Comparison of ENCODE assay signal across 14 cellular contexts in the genomic region with DNA sequence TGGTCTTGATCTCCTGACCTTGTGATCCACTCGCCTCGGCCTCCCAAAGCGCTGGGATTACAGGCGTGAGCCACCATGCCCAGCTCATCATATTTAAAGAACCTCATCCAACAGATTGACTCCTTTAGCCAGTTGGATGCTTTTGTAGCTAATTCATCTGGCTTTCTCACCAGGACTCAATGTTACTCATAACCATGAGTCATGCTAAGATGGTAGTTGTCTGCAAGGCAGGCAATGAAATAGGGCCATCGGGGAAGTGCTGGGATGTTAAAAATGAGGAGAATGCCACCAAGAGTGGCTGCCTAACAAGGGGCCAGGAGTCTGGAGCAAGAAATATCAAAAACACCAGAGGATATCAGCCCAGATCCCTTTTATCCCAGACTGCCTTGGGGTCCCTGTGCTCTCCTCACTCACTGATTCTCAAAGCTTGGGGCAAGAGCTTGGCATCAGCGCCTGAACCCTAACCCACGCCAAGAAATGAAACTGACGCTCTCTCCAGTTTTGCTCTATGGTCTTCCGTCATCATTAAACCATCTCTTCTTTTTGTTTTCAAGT. TPM values are rescaled to one million over a fixed set of nuclear protein-coding genes. Genes with fewer than 3 reads are reported as not detected.
A peak's percentile ranks its signal among the peaks of the same experiment; 100 is the strongest.
DNase-seq lines count a peak whose midpoint lies in the region; ATAC-seq and TF ChIP-seq lines count a peak whose summit lies in the region.
"Had no signal": no experiment of that assay in that cellular context is flagged by ENCODE, and none has a peak within 500 bp of the region (broad histone marks: within the 10 kb centered on the region; RNA-seq: fewer than 3 reads in every experiment).

No MANE protein-coding gene starts in this region.

- no peak for TF ChIP-seq POLR2A in HCT116 (IDR thresholded peaks at IDR 0.05; ENCODE audit: borderline replicate concordance, extremely low read depth, insufficient read depth, insufficient read length)

- peaks cover 0 to 13% of the 10 kb centered on the region in 2 experiments; a peak in 2 of 4 replicates for H3K4me1 ChIP-seq in HCT116 (ENCODE audit: control insufficient read depth in 1 of 2, insufficient read depth in 2 of 2, low read length in 2 of 2)
- H3K4me1 ChIP-seq: adrenal gland had no signal

- RAD21 ChIA-PET in HCT116 (lab: Charles Lee; ENCODE audit: low non-redundant PET in 1 of 2, low total read pairs in 2 of 2, uncharacterized antibody in 2 of 2, unreplicated experiment in 2 of 2), result no interaction called here

- ATAC-seq in HCT116 (peak; percentile 60), HG03520 (IDR thresholded peaks at IDR 0.05; ENCODE audit: unreplicated experiment) (no peak)
- ATAC-seq: mucosa of descending colon had no signal

- BruUV-seq in HCT116 (replicated peaks; lab: Mats Ljungman, UMichigan), result no TSS peak

- TF ChIP-seq RAD21 in HCT116 (IDR thresholded peaks at IDR 0.05; ENCODE audit: low read depth), result no peak

- no peaks in the 10 kb centered on the region for H3K36me3 ChIP-seq in HCT116 (ENCODE audit: control insufficient read depth in 1 of 2, insufficient read depth in 2 of 2, low read length in 2 of 2)
- H3K36me3 ChIP-seq: adrenal gland had no signal

- TF ChIP-seq CTCF in 22Rv1 (IDR thresholded peaks at IDR 0.05) (no peak), HCT116 (IDR thresholded peaks at IDR 0.05 in 2 of 3, conservative IDR thresholded peaks at IDR 0.05 in 1 of 3; ENCODE audit: borderline replicate concordance in 1 of 3, insufficient read depth in 1 of 3, low read depth in 2 of 3, low read length in 2 of 3) (no peak), fibroblast of villous mesenchyme (IDR thresholded peaks at IDR 0.05; ENCODE audit: insufficient read depth, low read depth, low read length) (no peak), coronary artery (IDR thresholded peaks at IDR 0.05) (no peak)

- H3K9me3 ChIP-seq in HCT116 (ENCODE audit: control insufficient read depth in 1 of 2, insufficient read depth in 1 of 2, low read depth in 1 of 2, low read length in 2 of 2), result no peaks in the 10 kb centered on the region
- H3K9me3 ChIP-seq: adrenal gland, mucosa of descending colon had no signal

- DNase-seq in HCT116 (ENCODE audit: low read depth, low spot score), result no peak
- peak; percentile 35 to 41 for DNase-seq in SW 1271 (lab: John Stamatoyannopoulos, UW)
- peak; percentile 17 for DNase-seq in fibroblast of villous mesenchyme (ENCODE audit: low read depth)
- no peak for DNase-seq in NCI-H146 (lab: John Stamatoyannopoulos, UW)
- DNase-seq in coronary artery (ENCODE audit: low spot score), result no peak
- DNase-seq in activated naive CD4-positive, alpha-beta T cell treated with anti-CD3 and anti-CD28 coated beads, Interleukin-2, amount 50 U/mL, for 16 hours, result no peak
- DNase-seq: adrenal gland; DMS79; effector CD4-positive, alpha-beta T cell; mucosa of descending colon; NCI-H524 treated with DMSO at 0.1 percent for 48 hours; SHP77 had no signal

- H2AFZ ChIP-seq in HCT116 (ENCODE audit: low read depth, low read length, poor library complexity, severe bottlenecking), result peak overlapping the region; percentile 36

- POLR2A ChIA-PET in HCT116 (lab: Charles Lee), result interaction anchor here (0.7 kb wide), 1 partner anchor 105 kb away, joined by 3 read pairs; the partner anchor contains the start of gene U2SURP

- H3K27me3 ChIP-seq in HCT116 (ENCODE audit: insufficient read depth, low read length), result no peaks in the 10 kb centered on the region
- H3K27me3 ChIP-seq: adrenal gland had no signal

- H4K20me1 ChIP-seq in HCT116 (ENCODE audit: insufficient read depth), result no peaks in the 10 kb centered on the region

- H3K27ac ChIP-seq in 22Rv1 (peak overlapping the region; percentile 24), HCT116 (ENCODE audit: low read depth, low read length) (no peak overlapping the region), coronary artery (peak overlapping the region in 1 of 2 donors; percentile 55)
- H3K27ac ChIP-seq: adrenal gland had no signal

- CTCF ChIA-PET in HCT116 (lab: Charles Lee), result interaction anchor here (2.0 kb wide), 1 partner anchor 68 kb away, joined by 7 read pairs; no protein-coding TSS in a partner anchor

- intact Hi-C loops in HCT116 (cut with micrococcal nuclease), result no loop called here

- H3K9ac ChIP-seq in HCT116 (ENCODE audit: low read length), result no peak overlapping the region

- H3K4me3 ChIP-seq in HCT116 (replicated peaks in 1 of 2; ENCODE audit: low read depth in 1 of 2, low read length in 2 of 2) (no peak overlapping the region), fibroblast of villous mesenchyme (ENCODE audit: low read depth, low read length) (no peak overlapping the region), coronary artery (no peak overlapping the region)
- H3K4me3 ChIP-seq: adrenal gland, mucosa of descending colon had no signal

- H3K79me2 ChIP-seq in HCT116 (ENCODE audit: insufficient read depth, low read length), result no peaks in the 10 kb centered on the region

- H3K9me2 ChIP-seq in HCT116 (ENCODE audit: insufficient read depth), result no peaks in the 10 kb centered on the region

- H3K4me2 ChIP-seq in HCT116 (ENCODE audit: low read length), result peak overlapping the region; percentile 37; the same call in 1 of the 2 replicates

TF ChIP-seq in HCT116, 20 proteins besides CTCF, POLR2A, EP300 and RAD21:
- no peak for TF ChIP-seq ATF3 (IDR thresholded peaks at IDR 0.05)
- TF ChIP-seq POLR2AphosphoS5 (IDR thresholded peaks at IDR 0.05; ENCODE audit: low read depth, low read length), result no peak
- TF ChIP-seq SIN3A (IDR thresholded peaks at IDR 0.05; ENCODE audit: low read depth), result no peak
- TF ChIP-seq JUND (IDR thresholded peaks at IDR 0.05), result peak; percentile 47; the same call in 1 of the 2 replicates
- TF ChIP-seq CBX3 (IDR thresholded peaks at IDR 0.05; ENCODE audit: low read depth), result no peak
- no peak for TF ChIP-seq ELF1 (IDR thresholded peaks at IDR 0.05; ENCODE audit: borderline replicate concordance, low read depth)
- peak; percentile 70; the same call in 1 of the 2 replicates for TF ChIP-seq FOSL1 (IDR thresholded peaks at IDR 0.05; ENCODE audit: low read depth)
- TF ChIP-seq, protein P1, sequence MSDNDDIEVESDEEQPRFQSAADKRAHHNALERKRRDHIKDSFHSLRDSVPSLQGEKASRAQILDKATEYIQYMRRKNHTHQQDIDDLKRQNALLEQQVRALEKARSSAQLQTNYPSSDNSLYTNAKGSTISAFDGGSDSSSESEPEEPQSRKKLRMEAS (IDR thresholded peaks at IDR 0.05), result no peak
- no peak for TF ChIP-seq ZBTB33 (IDR thresholded peaks at IDR 0.05; ENCODE audit: extremely low read depth, insufficient replicate concordance, low read length)
- TF ChIP-seq TCF7L2 (IDR thresholded peaks at IDR 0.05; ENCODE audit: borderline replicate concordance, extremely low read depth, insufficient read depth, insufficient read length), result no peak

RNA-seq across cellular contexts. Expression of gene PCOLCE2, which starts 7.4 kb away (rescaled TPM):
- 4.4 TPM for total RNA-seq in HCT116 (2021; ENCODE audit: unreplicated experiment)
- polyA plus RNA-seq in HCT116 (2012), result 3.7 and 4.8 TPM in 2 replicates
- under 0.01 TPM in 1 of 2 replicates, not detected in the other for total RNA-seq in fibroblast of villous mesenchyme

Comparison
In these comparisons a context has a peak if more than half of its experiments do, and no peak if none do; other contexts are left out.
1. DNase-seq: peak in SW 1271 (2 of 2) and fibroblast of villous mesenchyme (single experiment); none in HCT116 (single experiment), NCI-H146 (single experiment), coronary artery (single experiment) and activated naive CD4-positive, alpha-beta T cell treated with anti-CD3 and anti-CD28 coated beads, Interleukin-2, amount 50 U/mL, for 16 hours (single experiment).